ENCODE assay signal across 15 cellular contexts in genomic region chr7:93949468-93949867, GRCh38. TPM values are rescaled to one million over a fixed set of nuclear protein-coding genes. Genes with fewer than 3 reads are reported as not detected.
DNase-seq lines count a peak whose midpoint lies in the region; ATAC-seq, FAIRE-seq and TF ChIP-seq lines count a peak whose summit lies in the region.
"Had no signal": no experiment of that assay in that cellular context is flagged by ENCODE, and none has a peak within 500 bp of the region (broad histone marks: within the 10 kb centered on the region; RNA-seq: fewer than 3 reads in every experiment).

No MANE protein-coding gene starts in this region.

- H3K9me3 ChIP-seq in left ventricle myocardium inferior (replicated peaks) (no peaks in the 10 kb centered on the region), adipocyte (ENCODE audit: control insufficient read depth, low read length) (no peaks in the 10 kb centered on the region), suprapubic skin (no peaks in the 10 kb centered on the region)
- H3K9me3 ChIP-seq: psoas muscle had no signal

- DNase-seq in left ventricle myocardium inferior (no peak), left ventricle myocardium superior (no peak), adipocyte (ENCODE audit: low read depth) (peak; percentile 83), foreskin keratinocyte (peak in 1 of 2 donors; percentile 19), urothelium cell line (ENCODE audit: low spot score) (peak; percentile 23), suprapubic skin (ENCODE audit: low spot score in 2 of 2) (no peak)
- DNase-seq: activated CD4-positive, alpha-beta T cell treated with anti-CD3 and anti-CD28 coated beads, Interleukin-2, amount 10 ng/mL, durations not matched to agents 24 days and 14 days; activated gamma-delta T cell treated with Interleukin-2 at 50 U/mL for 16 hours; cortex of kidney; hippocampal formation; midbrain; psoas muscle had no signal

- no peak for TF ChIP-seq EP300 in suprapubic skin (IDR thresholded peaks at IDR 0.05)

- H3K36me3 ChIP-seq in left ventricle myocardium inferior, result no peaks in the 10 kb centered on the region
- H3K36me3 ChIP-seq in adipocyte (ENCODE audit: control insufficient read depth, insufficient read depth, low read length, severe bottlenecking), result no peaks in the 10 kb centered on the region
- H3K36me3 ChIP-seq in suprapubic skin, result no peaks in the 10 kb centered on the region

- no peak for TF ChIP-seq POLR2A in suprapubic skin (IDR thresholded peaks at IDR 0.05)

- H3K4me1 ChIP-seq in left ventricle myocardium inferior, result peaks cover 25% of the 10 kb centered on the region
- peaks cover 17% of the 10 kb centered on the region for H3K4me1 ChIP-seq in adipocyte (ENCODE audit: control insufficient read depth, insufficient read depth, low read length)
- no peaks in the 10 kb centered on the region for H3K4me1 ChIP-seq in foreskin keratinocyte
- H3K4me1 ChIP-seq in suprapubic skin, result no peaks in the 10 kb centered on the region
- H3K4me1 ChIP-seq: psoas muscle had no signal

- no peak for ATAC-seq in left ventricle myocardium superior
- ATAC-seq in foreskin keratinocyte, result peak; percentile 18
- no peak for ATAC-seq in HG03095 (IDR thresholded peaks at IDR 0.05; ENCODE audit: unreplicated experiment)
- no peak for ATAC-seq in HG03520 (IDR thresholded peaks at IDR 0.05; ENCODE audit: unreplicated experiment)
- ATAC-seq: psoas muscle had no signal

- 40% methylated on average over 1 of the region's 1 CpG for WGBS in suprapubic skin

- peak overlapping the region; percentile 13 for H3K27ac ChIP-seq in left ventricle myocardium inferior (replicated peaks)
- H3K27ac ChIP-seq in foreskin keratinocyte, result no peak overlapping the region
- H3K27ac ChIP-seq in suprapubic skin, result no peak overlapping the region
- H3K27ac ChIP-seq: psoas muscle had no signal

- H3K4me3 ChIP-seq in left ventricle myocardium inferior (no peak overlapping the region), adipocyte (ENCODE audit: low read length) (no peak overlapping the region), suprapubic skin (no peak overlapping the region)
- H3K4me3 ChIP-seq: psoas muscle had no signal

- no peak for FAIRE-seq in urothelium cell line (lab: Jason Lieb, UNC)
- FAIRE-seq: A204.1 had no signal

- H3K27me3 ChIP-seq in left ventricle myocardium inferior (ENCODE audit: low read depth) (no peaks in the 10 kb centered on the region), adipocyte (replicated peaks; ENCODE audit: control insufficient read depth, insufficient read depth, low read length) (no peaks in the 10 kb centered on the region), foreskin keratinocyte (peaks cover 16% of the 10 kb centered on the region), suprapubic skin (no peaks in the 10 kb centered on the region)

- H3K9ac ChIP-seq in adipocyte (ENCODE audit: low read length), result no peak overlapping the region

- intact Hi-C loops in left ventricle myocardium inferior (cut with micrococcal nuclease) (no loop called here), left ventricle myocardium superior (cut with micrococcal nuclease) (loop anchor here (10.0 kb wide), 1 partner anchor 45 kb away; no protein-coding TSS in a partner anchor)

- TF ChIP-seq CTCF in left ventricle myocardium inferior (IDR thresholded peaks at IDR 0.05; ENCODE audit: borderline replicate concordance), result no peak
- TF ChIP-seq CTCF in foreskin keratinocyte (conservative IDR thresholded peaks at IDR 0.05), result no peak
- TF ChIP-seq CTCF in suprapubic skin (IDR thresholded peaks at IDR 0.05), result no peak

RNA-seq across cellular contexts. Expression of gene GNG11, which starts 27.9 kb away (rescaled TPM):
- total RNA-seq in left ventricle myocardium inferior (29.6 TPM), left ventricle myocardium superior (20.3 TPM), foreskin keratinocyte (1.7 and 2.4 TPM in 2 replicates), suprapubic skin (1 to 10 TPM; 3.3 to 6.8 (median 5.3) TPM)
- polyA plus RNA-seq in foreskin keratinocyte, result 2.3 and 3.1 TPM in 2 replicates
- total RNA-seq: activated CD4-positive, alpha-beta T cell treated with anti-CD3 and anti-CD28 coated beads, Interleukin-2, amount 10 ng/mL, durations not matched to agents 24 days and 14 days had no signal

RNA-seq across cellular contexts. Expression of gene GNGT1, which starts 43.1 kb away (rescaled TPM):
- not detected for total RNA-seq in left ventricle myocardium inferior
- total RNA-seq in left ventricle myocardium superior, result not detected
- total RNA-seq in foreskin keratinocyte, result not detected in 2 replicates
- not detected in 2 replicates for polyA plus RNA-seq in foreskin keratinocyte
- total RNA-seq in suprapubic skin, result not detected
- total RNA-seq: activated CD4-positive, alpha-beta T cell treated with anti-CD3 and anti-CD28 coated beads, Interleukin-2, amount 10 ng/mL, durations not matched to agents 24 days and 14 days; psoas muscle had no signal

RNA-seq across cellular contexts. Expression of gene BET1, which starts 54.7 kb away (rescaled TPM):
- total RNA-seq in left ventricle myocardium inferior (14.5 TPM), left ventricle myocardium superior (14.6 TPM), foreskin keratinocyte (23.9 and 26.7 TPM in 2 replicates), suprapubic skin (10 to 100 TPM; 12.7 to 37.0 (median 14.2) TPM)
- polyA plus RNA-seq in foreskin keratinocyte, result 22.4 and 22.9 TPM in 2 replicates

RNA-seq across cellular contexts. Expression of gene TFPI2, which starts 58.9 kb away (rescaled TPM):
- total RNA-seq in left ventricle myocardium inferior, result 1.5 TPM
- 1.4 TPM for total RNA-seq in left ventricle myocardium superior
- total RNA-seq in foreskin keratinocyte, result 21.8 and 67.5 TPM in 2 replicates
- polyA plus RNA-seq in foreskin keratinocyte, result 19.3 and 71.3 TPM in 2 replicates
- total RNA-seq in suprapubic skin, result 1 to 10 TPM in 2 of 4 donors, under 1 TPM in 1, not detected in 1; 0.79 to 1.4 (median 1.1) TPM
- total RNA-seq: activated CD4-positive, alpha-beta T cell treated with anti-CD3 and anti-CD28 coated beads, Interleukin-2, amount 10 ng/mL, durations not matched to agents 24 days and 14 days had no signal

Comparison
In these comparisons a context has a peak if more than half of its experiments do, and no peak if none do; other contexts are left out.
1. DNase-seq: peak in adipocyte (single experiment) and urothelium cell line (single experiment); none in left ventricle myocardium inferior (single experiment), left ventricle myocardium superior (single experiment) and suprapubic skin (0 of 2).